2 cellular contexts compared by ENCODE assay signal in genomic region chr5:149581192-149581861, GRCh38.
TF ChIP-seq lines count a peak whose summit lies in the region.

TSS of gene ARHGEF37 (plus strand) at chr5:149581498. CDS start at chr5:149597770, 16,272 bp downstream.

TF ChIP-seq in A549, 52 proteins besides CTCF, POLR2A, EP300 and RAD21 (continued from another document):
- no peak for TF ChIP-seq ZSCAN20 (CRISPR knock-in tag; IDR thresholded peaks at IDR 0.05)
- TF ChIP-seq REST (IDR thresholded peaks at IDR 0.05), result no peak
- no peak for TF ChIP-seq RCOR1 (IDR thresholded peaks at IDR 0.05; ENCODE audit: low read depth, low read length)
- no peak for TF ChIP-seq ESRRA (IDR thresholded peaks at IDR 0.05; ENCODE audit: borderline replicate concordance, low read length)
- TF ChIP-seq HDAC2 (IDR thresholded peaks at IDR 0.05), result no peak
- TF ChIP-seq PHF8 (IDR thresholded peaks at IDR 0.05; ENCODE audit: borderline replicate concordance, low read depth), result peak; percentile 40; the same call in 1 of the 2 replicates

TF ChIP-seq in HEK293, 187 proteins besides CTCF, POLR2A, EP300 and RAD21 (continued from another document and continues in another):
- TF ChIP-seq ZNF223 (tag by site-specific recombination; IDR thresholded peaks at IDR 0.05), result peak; percentile 90; the same call in 1 of the 2 replicates
- TF ChIP-seq IKZF3 (tag by site-specific recombination; IDR thresholded peaks at IDR 0.05), result peak; percentile 26
- no peak for TF ChIP-seq ZFP69B (tag by site-specific recombination; IDR thresholded peaks at IDR 0.05)
- 0 out of 2 replicates have a peak, but pooled peaks have one; percentile 53 for TF ChIP-seq ZNF596 (tag by site-specific recombination; IDR thresholded peaks at IDR 0.05)
- TF ChIP-seq ZNF335 (tag by site-specific recombination; conservative IDR thresholded peaks at IDR 0.05), result peak; percentile 73
- no peak for TF ChIP-seq ZNF133 (tag by site-specific recombination; IDR thresholded peaks at IDR 0.05)
- no peak for TF ChIP-seq ZNF274 (IDR thresholded peaks at IDR 0.05; ENCODE audit: low read length)
- TF ChIP-seq ZNF274 (tag by site-specific recombination; IDR thresholded peaks at IDR 0.05; ENCODE audit: borderline replicate concordance), result no peak
- TF ChIP-seq TRIM28 (IDR thresholded peaks at IDR 0.05; ENCODE audit: borderline replicate concordance, low read length), result 0 out of 2 replicates have a peak, but pooled peaks have one; percentile 1
- TF ChIP-seq ZNF658 (tag by site-specific recombination; IDR thresholded peaks at IDR 0.05), result no peak
- TF ChIP-seq TCF7L2 (IDR thresholded peaks at IDR 0.05; ENCODE audit: borderline replicate concordance, low read depth, low read length), result no peak
- TF ChIP-seq ZNF510 (tag by site-specific recombination; IDR thresholded peaks at IDR 0.05; ENCODE audit: insufficient replicate concordance), result no peak
- no peak for TF ChIP-seq ZNF645 (tag by site-specific recombination; IDR thresholded peaks at IDR 0.05)
- no peak for TF ChIP-seq ZNF362 (tag by site-specific recombination; IDR thresholded peaks at IDR 0.05)
- TF ChIP-seq WT1 (tag by site-specific recombination; IDR thresholded peaks at IDR 0.05), result no peak
- TF ChIP-seq PRDM4 (tag by site-specific recombination; IDR thresholded peaks at IDR 0.05), result no peak
- no peak for TF ChIP-seq ZNF449 (tag by site-specific recombination; IDR thresholded peaks at IDR 0.05)
- TF ChIP-seq ZNF610 (tag by site-specific recombination; IDR thresholded peaks at IDR 0.05; ENCODE audit: borderline replicate concordance), result no peak
- no peak for TF ChIP-seq PRDM2 (tag by site-specific recombination; IDR thresholded peaks at IDR 0.05; ENCODE audit: borderline replicate concordance)
- TF ChIP-seq ZNF677 (tag by site-specific recombination; IDR thresholded peaks at IDR 0.05), result peak; percentile 57; the same call in 1 of the 2 replicates
- no peak; the same call in 1 of the 2 replicates for TF ChIP-seq ZBTB6 (tag by site-specific recombination; IDR thresholded peaks at IDR 0.05)
- no peak for TF ChIP-seq OVOL3 (tag by site-specific recombination; IDR thresholded peaks at IDR 0.05)
- TF ChIP-seq ZNF10 (tag by site-specific recombination; IDR thresholded peaks at IDR 0.05), result no peak
- TF ChIP-seq ZNF561 (tag by site-specific recombination; IDR thresholded peaks at IDR 0.05; ENCODE audit: borderline replicate concordance), result peak; percentile 88
- TF ChIP-seq ZNF704 (tag by site-specific recombination; IDR thresholded peaks at IDR 0.05), result no peak
- no peak for TF ChIP-seq ZSCAN5A (tag by site-specific recombination; IDR thresholded peaks at IDR 0.05)
- TF ChIP-seq SP3 (tag by site-specific recombination; IDR thresholded peaks at IDR 0.05), result peak; percentile 17; the same call in 1 of the 2 replicates
- peak; percentile 86 for TF ChIP-seq ZNF660 (tag by site-specific recombination; IDR thresholded peaks at IDR 0.05)
- peak; percentile 35 for TF ChIP-seq ZSCAN30 (tag by site-specific recombination; IDR thresholded peaks at IDR 0.05)
- TF ChIP-seq ZBTB26 (tag by site-specific recombination; optimal IDR thresholded peaks at IDR 0.05), result peak; percentile 88
- TF ChIP-seq ZNF792 (tag by site-specific recombination; IDR thresholded peaks at IDR 0.05), result no peak
- TF ChIP-seq ZNF341 (tag by site-specific recombination; IDR thresholded peaks at IDR 0.05; ENCODE audit: low read depth), result peak; percentile 78
- no peak for TF ChIP-seq KLF7 (tag by site-specific recombination; IDR thresholded peaks at IDR 0.05; ENCODE audit: borderline replicate concordance)
- no peak for TF ChIP-seq ZNF747 (tag by site-specific recombination; IDR thresholded peaks at IDR 0.05)
- TF ChIP-seq HOXC10 (CRISPR knock-in tag; IDR thresholded peaks at IDR 0.05), result no peak
- TF ChIP-seq ZNF221 (tag by site-specific recombination; IDR thresholded peaks at IDR 0.05; ENCODE audit: borderline replicate concordance), result no peak
- no peak for TF ChIP-seq ZNF837 (tag by site-specific recombination; IDR thresholded peaks at IDR 0.05)
- no peak for TF ChIP-seq ZNF311 (tag by site-specific recombination; IDR thresholded peaks at IDR 0.05; ENCODE audit: borderline replicate concordance)
- no peak for TF ChIP-seq ZNF791 (tag by site-specific recombination; IDR thresholded peaks at IDR 0.05)
- TF ChIP-seq ZXDB (tag by site-specific recombination; IDR thresholded peaks at IDR 0.05), result no peak
- TF ChIP-seq SCRT1 (tag by site-specific recombination; IDR thresholded peaks at IDR 0.05; ENCODE audit: borderline replicate concordance), result no peak
